ENCODE assay signal across 3 cellular contexts in genomic region chr3:123568875-123569274, GRCh38.
TF ChIP-seq lines count a peak whose summit lies in the region.

No MANE protein-coding gene starts in this region.

TF ChIP-seq in SK-N-SH, 30 proteins besides CTCF, POLR2A, EP300 and RAD21 (continued from another document):
- no peak for TF ChIP-seq ZBTB33 (IDR thresholded peaks at IDR 0.05; ENCODE audit: borderline replicate concordance, low read depth)
- TF ChIP-seq EZH2phosphoT487 (IDR thresholded peaks at IDR 0.05; ENCODE audit: borderline replicate concordance, low read depth) = no peak
- TF ChIP-seq CHD2 (IDR thresholded peaks at IDR 0.05; ENCODE audit: low read length, partially characterized antibody) = peak; percentile 44
- TF ChIP-seq GATA2 (CRISPR knock-in tag; IDR thresholded peaks at IDR 0.05) = peak; percentile 95

TF ChIP-seq in SK-N-SH treated with all-trans-retinoic acid at 6 μM for 48 hours, 23 proteins besides CTCF, POLR2A, EP300 and RAD21 (continued from another document):
- TF ChIP-seq, protein P1, sequence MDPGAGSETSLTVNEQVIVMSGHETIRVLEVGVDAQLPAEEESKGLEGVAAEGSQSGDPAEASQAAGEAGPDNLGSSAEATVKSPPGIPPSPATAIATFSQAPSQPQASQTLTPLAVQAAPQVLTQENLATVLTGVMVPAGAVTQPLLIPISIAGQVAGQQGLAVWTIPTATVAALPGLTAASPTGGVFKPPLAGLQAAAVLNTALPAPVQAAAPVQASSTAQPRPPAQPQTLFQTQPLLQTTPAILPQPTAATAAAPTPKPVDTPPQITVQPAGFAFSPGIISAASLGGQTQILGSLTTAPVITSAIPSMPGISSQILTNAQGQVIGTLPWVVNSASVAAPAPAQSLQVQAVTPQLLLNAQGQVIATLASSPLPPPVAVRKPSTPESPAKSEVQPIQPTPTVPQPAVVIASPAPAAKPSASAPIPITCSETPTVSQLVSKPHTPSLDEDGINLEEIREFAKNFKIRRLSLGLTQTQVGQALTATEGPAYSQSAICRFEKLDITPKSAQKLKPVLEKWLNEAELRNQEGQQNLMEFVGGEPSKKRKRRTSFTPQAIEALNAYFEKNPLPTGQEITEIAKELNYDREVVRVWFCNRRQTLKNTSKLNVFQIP (CRISPR knock-in tag; IDR thresholded peaks at IDR 0.05; ENCODE audit: borderline replicate concordance, low read depth) = no peak
- TF ChIP-seq ZFP3 (CRISPR knock-in tag; IDR thresholded peaks at IDR 0.05) (no peak), RARB (CRISPR knock-in tag; IDR thresholded peaks at IDR 0.05) (no peak), SNAI2 (CRISPR knock-in tag; IDR thresholded peaks at IDR 0.05) (no peak), CSDC2 (CRISPR knock-in tag; IDR thresholded peaks at IDR 0.05) (no peak), ZNF8 (CRISPR knock-in tag; IDR thresholded peaks at IDR 0.05) (no peak), ARNTL (CRISPR knock-in tag; IDR thresholded peaks at IDR 0.05; ENCODE audit: borderline replicate concordance, low read depth) (no peak)

TF ChIP-seq in K562, 482 proteins besides CTCF, POLR2A, EP300 and RAD21 (continued from another document):
- TF ChIP-seq, protein P2, sequence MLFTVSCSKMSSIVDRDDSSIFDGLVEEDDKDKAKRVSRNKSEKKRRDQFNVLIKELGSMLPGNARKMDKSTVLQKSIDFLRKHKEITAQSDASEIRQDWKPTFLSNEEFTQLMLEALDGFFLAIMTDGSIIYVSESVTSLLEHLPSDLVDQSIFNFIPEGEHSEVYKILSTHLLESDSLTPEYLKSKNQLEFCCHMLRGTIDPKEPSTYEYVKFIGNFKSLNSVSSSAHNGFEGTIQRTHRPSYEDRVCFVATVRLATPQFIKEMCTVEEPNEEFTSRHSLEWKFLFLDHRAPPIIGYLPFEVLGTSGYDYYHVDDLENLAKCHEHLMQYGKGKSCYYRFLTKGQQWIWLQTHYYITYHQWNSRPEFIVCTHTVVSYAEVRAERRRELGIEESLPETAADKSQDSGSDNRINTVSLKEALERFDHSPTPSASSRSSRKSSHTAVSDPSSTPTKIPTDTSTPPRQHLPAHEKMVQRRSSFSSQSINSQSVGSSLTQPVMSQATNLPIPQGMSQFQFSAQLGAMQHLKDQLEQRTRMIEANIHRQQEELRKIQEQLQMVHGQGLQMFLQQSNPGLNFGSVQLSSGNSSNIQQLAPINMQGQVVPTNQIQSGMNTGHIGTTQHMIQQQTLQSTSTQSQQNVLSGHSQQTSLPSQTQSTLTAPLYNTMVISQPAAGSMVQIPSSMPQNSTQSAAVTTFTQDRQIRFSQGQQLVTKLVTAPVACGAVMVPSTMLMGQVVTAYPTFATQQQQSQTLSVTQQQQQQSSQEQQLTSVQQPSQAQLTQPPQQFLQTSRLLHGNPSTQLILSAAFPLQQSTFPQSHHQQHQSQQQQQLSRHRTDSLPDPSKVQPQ (CRISPR knock-in tag; IDR thresholded peaks at IDR 0.05; ENCODE audit: borderline replicate concordance) = no peak
- TF ChIP-seq HCFC1 (IDR thresholded peaks at IDR 0.05; ENCODE audit: low read depth, low read length) (no peak), NFRKB (IDR thresholded peaks at IDR 0.05; ENCODE audit: low read depth) (no peak), CEBPG (CRISPR knock-in tag; IDR thresholded peaks at IDR 0.05) (no peak), CEBPG (tag; conservative IDR thresholded peaks at IDR 0.05 in 1 of 2, IDR thresholded peaks at IDR 0.05 in 1 of 2) (no peak), SNIP1 (IDR thresholded peaks at IDR 0.05; ENCODE audit: low read depth) (no peak), GATA2 (CRISPR knock-in tag; IDR thresholded peaks at IDR 0.05) (no peak), RCOR1 (IDR thresholded peaks at IDR 0.05; ENCODE audit: borderline replicate concordance in 1 of 2, low read depth in 2 of 2, low read length in 2 of 2) (peak in 1 of 2 experiments; percentile 28; a peak in 1 of 4 replicates), GTF2F1 (IDR thresholded peaks at IDR 0.05; ENCODE audit: low read depth, low read length) (no peak), EWSR1 (IDR thresholded peaks at IDR 0.05; ENCODE audit: borderline replicate concordance, low read depth, partially characterized antibody) (no peak), TEAD4 (IDR thresholded peaks at IDR 0.05; ENCODE audit: low read length) (peak; percentile 26; the same call in 1 of the 2 replicates), TEAD4 (CRISPR knock-in tag; IDR thresholded peaks at IDR 0.05; ENCODE audit: borderline replicate concordance) (no peak), MECOM (CRISPR knock-in tag; IDR thresholded peaks at IDR 0.05) (no peak), CBFA2T3 (IDR thresholded peaks at IDR 0.05) (peak; percentile 50), HIVEP1 (CRISPR knock-in tag; IDR thresholded peaks at IDR 0.05) (no peak), CEBPZ (IDR thresholded peaks at IDR 0.05; ENCODE audit: borderline replicate concordance, low read depth, low read length) (no peak), ARID1B (IDR thresholded peaks at IDR 0.05) (no peak), MYC (IDR thresholded peaks at IDR 0.05; ENCODE audit: low read depth, low read length) (no peak), MYC (CRISPR knock-in tag; IDR thresholded peaks at IDR 0.05; ENCODE audit: borderline replicate concordance, low read depth) (no peak), TEAD1 (CRISPR knock-in tag; IDR thresholded peaks at IDR 0.05) (no peak), ZNF586 (CRISPR knock-in tag; conservative IDR thresholded peaks at IDR 0.05) (no peak)
- TF ChIP-seq, protein P3, sequence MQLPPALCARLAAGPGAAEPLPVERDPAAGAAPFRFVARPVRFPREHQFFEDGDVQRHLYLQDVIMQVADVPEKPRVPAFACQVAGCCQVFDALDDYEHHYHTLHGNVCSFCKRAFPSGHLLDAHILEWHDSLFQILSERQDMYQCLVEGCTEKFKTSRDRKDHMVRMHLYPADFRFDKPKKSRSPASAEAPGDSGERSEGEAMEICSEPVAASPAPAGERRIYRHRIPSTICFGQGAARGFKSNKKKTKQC (CRISPR knock-in tag; IDR thresholded peaks at IDR 0.05) = no peak
- TF ChIP-seq, protein P4, sequence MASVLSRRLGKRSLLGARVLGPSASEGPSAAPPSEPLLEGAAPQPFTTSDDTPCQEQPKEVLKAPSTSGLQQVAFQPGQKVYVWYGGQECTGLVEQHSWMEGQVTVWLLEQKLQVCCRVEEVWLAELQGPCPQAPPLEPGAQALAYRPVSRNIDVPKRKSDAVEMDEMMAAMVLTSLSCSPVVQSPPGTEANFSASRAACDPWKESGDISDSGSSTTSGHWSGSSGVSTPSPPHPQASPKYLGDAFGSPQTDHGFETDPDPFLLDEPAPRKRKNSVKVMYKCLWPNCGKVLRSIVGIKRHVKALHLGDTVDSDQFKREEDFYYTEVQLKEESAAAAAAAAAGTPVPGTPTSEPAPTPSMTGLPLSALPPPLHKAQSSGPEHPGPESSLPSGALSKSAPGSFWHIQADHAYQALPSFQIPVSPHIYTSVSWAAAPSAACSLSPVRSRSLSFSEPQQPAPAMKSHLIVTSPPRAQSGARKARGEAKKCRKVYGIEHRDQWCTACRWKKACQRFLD (CRISPR knock-in tag; IDR thresholded peaks at IDR 0.05) = no peak
